ENCODE assay signal across 8 cellular contexts in genomic region chr10:122113161-122113944, GRCh38.
DNase-seq lines count a peak whose midpoint lies in the region; ATAC-seq and TF ChIP-seq lines count a peak whose summit lies in the region.

No MANE protein-coding gene starts in this region.

- POLR2A ChIA-PET in naive thymus-derived CD4-positive, alpha-beta T cell (lab: Charles Lee) = no interaction called here

- ATAC-seq in left ventricle myocardium superior (peak; percentile 65), sciatic nerve (peak; percentile 89), natural killer cell (no peak)
- no peak for ATAC-seq in naive thymus-derived CD4-positive, alpha-beta T cell

- no peaks in the 10 kb centered on the region for H3K79me2 ChIP-seq in KMS-11 (ENCODE audit: insufficient read depth, low read depth)

- no peaks in the 10 kb centered on the region for H3K27me3 ChIP-seq in KMS-11 (ENCODE audit: insufficient read depth, low read depth)
- no peaks in the 10 kb centered on the region for H3K27me3 ChIP-seq in naive thymus-derived CD4-positive, alpha-beta T cell (ENCODE audit: control insufficient read depth in 2 of 2, insufficient read depth in 2 of 2, low read length in 2 of 2)

- no peaks in the 10 kb centered on the region for H3K36me3 ChIP-seq in KMS-11 (ENCODE audit: insufficient read depth)
- H3K36me3 ChIP-seq in naive thymus-derived CD4-positive, alpha-beta T cell (ENCODE audit: control insufficient read depth in 2 of 3, insufficient read depth in 3 of 3, low read length in 3 of 3) = no peaks in the 10 kb centered on the region

- no peak overlapping the region for H3K4me2 ChIP-seq in KMS-11

- H3K4me1 Mint-ChIP-seq in naive thymus-derived CD4-positive, alpha-beta T cell = peaks cover 0 to 11% (median 5%) of the 10 kb centered on the region in 7 donors
- H3K4me1 Mint-ChIP-seq in natural killer cell = no peaks in the 10 kb centered on the region

- no peak overlapping the region for H3K27ac ChIP-seq in KMS-11
- H3K27ac ChIP-seq in naive thymus-derived CD4-positive, alpha-beta T cell (ENCODE audit: low read depth, low read length) = no peak overlapping the region

- no peak; the same call in 1 of the 2 replicates for TF ChIP-seq CTCF in KMS-11 (conservative IDR thresholded peaks at IDR 0.05; ENCODE audit: low read depth, low read length)
- TF ChIP-seq CTCF in natural killer cell (IDR thresholded peaks at IDR 0.05) = no peak

- DNase-seq in SKM-1 treated with dmso at 0.1 percent for 144 hours (lab: John Stamatoyannopoulos, UW; ENCODE audit: unreplicated experiment) (peak; percentile 56), SKM-1 (lab: John Stamatoyannopoulos, UW; ENCODE audit: unreplicated experiment) (no peak), amniotic stem cell (lab: John Stamatoyannopoulos, UW) (peak; percentile 61), left ventricle myocardium superior (peak; percentile 83), sciatic nerve (ENCODE audit: low spot score) (peak; percentile 89), natural killer cell (no peak)
- no peak for DNase-seq in naive thymus-derived CD4-positive, alpha-beta T cell

- CTCF ChIA-PET in naive thymus-derived CD4-positive, alpha-beta T cell (lab: Charles Lee) = no interaction called here

- H4K20me1 ChIP-seq in KMS-11 (ENCODE audit: insufficient read depth) = no peaks in the 10 kb centered on the region

- no peaks in the 10 kb centered on the region for H3K4me1 ChIP-seq in KMS-11 (ENCODE audit: low read depth, poor library complexity, severe bottlenecking)
- H3K4me1 ChIP-seq in naive thymus-derived CD4-positive, alpha-beta T cell (ENCODE audit: control insufficient read depth in 2 of 2, insufficient read depth in 2 of 2, low read length in 2 of 2) = no peaks in the 10 kb centered on the region

- peaks cover 0 to 3% (median 0%) of the 10 kb centered on the region in 11 donors for H3K9me3 Mint-ChIP-seq in naive thymus-derived CD4-positive, alpha-beta T cell
- no peaks in the 10 kb centered on the region for H3K9me3 Mint-ChIP-seq in natural killer cell

- H3K27ac Mint-ChIP-seq in naive thymus-derived CD4-positive, alpha-beta T cell = no peak overlapping the region
- no peak overlapping the region for H3K27ac Mint-ChIP-seq in natural killer cell

- H3K4me3 ChIP-seq in KMS-11 (IDR thresholded peaks at IDR 0.05; ENCODE audit: insufficient read depth, low read depth, low read length) = no peak overlapping the region
- H3K4me3 ChIP-seq in naive thymus-derived CD4-positive, alpha-beta T cell (ENCODE audit: low read length) = no peak overlapping the region

- peak overlapping the region; percentile 22; the same call in 1 of the 2 replicates for H2AFZ ChIP-seq in KMS-11 (ENCODE audit: low read depth)

- no peaks in the 10 kb centered on the region for H3K9me3 ChIP-seq in naive thymus-derived CD4-positive, alpha-beta T cell (ENCODE audit: control insufficient read depth in 2 of 3, low read length in 3 of 3)

- peaks cover 45 to 58% (median 49%) of the 10 kb centered on the region in 5 donors for H3K27me3 Mint-ChIP-seq in naive thymus-derived CD4-positive, alpha-beta T cell
- H3K27me3 Mint-ChIP-seq in natural killer cell (ENCODE audit: low read depth in 2 of 2) = peaks cover 31 to 54% of the 10 kb centered on the region in 2 donors

- intact Hi-C loops in left ventricle myocardium superior (cut with micrococcal nuclease) (no loop called here), sciatic nerve (cut with DNase I) (loop anchor here (10.0 kb wide), 1 partner anchor 59 kb away; no protein-coding TSS in a partner anchor), natural killer cell (cut with micrococcal nuclease) (no loop called here)
- intact Hi-C loops in naive thymus-derived CD4-positive, alpha-beta T cell (cut with micrococcal nuclease) = no loop called here

- no peak overlapping the region for H3K9ac ChIP-seq in KMS-11

- peaks cover 0 to 4% (median 0%) of the 10 kb centered on the region in 5 donors for H3K36me3 Mint-ChIP-seq in naive thymus-derived CD4-positive, alpha-beta T cell
- H3K36me3 Mint-ChIP-seq in natural killer cell = no peaks in the 10 kb centered on the region

- peak overlapping the region in 5 of 10 donors; percentile 5 to 72 (median 52) for H3K4me3 Mint-ChIP-seq in naive thymus-derived CD4-positive, alpha-beta T cell
- no peak overlapping the region for H3K4me3 Mint-ChIP-seq in natural killer cell

Comparison
In these comparisons a context has a peak if more than half of its experiments do, and no peak if none do; other contexts are left out.
1. DNase-seq: peak in SKM-1 treated with dmso at 0.1 percent for 144 hours (single experiment), amniotic stem cell (single experiment), left ventricle myocardium superior (single experiment) and sciatic nerve (single experiment); none in SKM-1 (single experiment), naive thymus-derived CD4-positive, alpha-beta T cell (0 of 9) and natural killer cell (single experiment).
2. ATAC-seq: peak in left ventricle myocardium superior (single experiment) and sciatic nerve (single experiment); none in naive thymus-derived CD4-positive, alpha-beta T cell (single experiment) and natural killer cell (0 of 3).